10 cellular contexts compared by ENCODE assay signal in genomic region chr5:73121109-73121443, GRCh38. TPM values are rescaled to one million over a fixed set of nuclear protein-coding genes. Genes with fewer than 3 reads are reported as not detected.
A peak's percentile ranks its signal among the peaks of the same experiment; 100 is the strongest.
DNase-seq lines count a peak whose midpoint lies in the region; ATAC-seq and TF ChIP-seq lines count a peak whose summit lies in the region.
"Had no signal": no experiment of that assay in that cellular context is flagged by ENCODE, and none has a peak within 500 bp of the region (broad histone marks: within the 10 kb centered on the region; RNA-seq: fewer than 3 reads in every experiment).

No MANE protein-coding gene starts in this region.

- no peak overlapping the region for H2BK12ac ChIP-seq in trophoblast cell (ENCODE audit: low read length)

- no peaks in the 10 kb centered on the region for H3K36me3 ChIP-seq in trophoblast cell (ENCODE audit: control insufficient read depth in 1 of 2, insufficient read depth in 2 of 2, low read length in 2 of 2)

- H3K4me3 ChIP-seq in fibroblast of pulmonary artery (replicated peaks; ENCODE audit: low read depth, low read length) (peak overlapping the region; percentile 74), trophoblast cell (ENCODE audit: low read depth, low read length) (no peak overlapping the region)

- no peak overlapping the region for H2BK5ac ChIP-seq in trophoblast cell (ENCODE audit: low read depth, low read length, poor library complexity)

- no peak overlapping the region for H4K91ac ChIP-seq in trophoblast cell (ENCODE audit: low read depth, low read length)

- peak; percentile 26; the same call in 2 of the 3 replicates for ATAC-seq in SK-N-SH treated with all-trans-retinoic acid at 6 μM for 48 hours
- no peak for ATAC-seq in GM18870 (IDR thresholded peaks at IDR 0.05; ENCODE audit: unreplicated experiment)
- no peak for ATAC-seq in GM21723 (IDR thresholded peaks at IDR 0.05; ENCODE audit: unreplicated experiment)

- no peak overlapping the region for H3K23ac ChIP-seq in trophoblast cell (ENCODE audit: low read length)

- H2AK5ac ChIP-seq in trophoblast cell (ENCODE audit: low read length): no peak overlapping the region

- H4K8ac ChIP-seq in trophoblast cell (ENCODE audit: low read depth, low read length): no peak overlapping the region

- H3K79me2 ChIP-seq in trophoblast cell (ENCODE audit: control insufficient read depth, insufficient read depth, low read length, poor library complexity): no peaks in the 10 kb centered on the region

- DNase-seq in ELR (ENCODE audit: low read depth): peak; percentile 60
- DNase-seq in fibroblast of pulmonary artery (ENCODE audit: low read depth): peak; percentile 33
- DNase-seq in trophoblast cell: no peak
- DNase-seq in stimulated activated CD4-positive, alpha-beta T cell treated with anti-CD3 and anti-CD28 coated beads, Interleukin-4, amount 100 ng/mL, for 1 hour: no peak
- no peak for DNase-seq in H4 (ENCODE audit: low spot score)
- DNase-seq: NCI-H446 treated with DMSO at 0.1 percent for 48 hours had no signal

- no peak overlapping the region for H3K14ac ChIP-seq in trophoblast cell (ENCODE audit: low read length)

- H3K27me3 ChIP-seq in trophoblast cell (ENCODE audit: insufficient read depth, low read length): peaks cover 2% of the 10 kb centered on the region

- WGBS in trophoblast cell (ENCODE audit: extremely low coverage, insufficient coverage, insufficient read length): no CpG with 5 or more reads among the region's 5 CpGs

- no peak overlapping the region for H2AFZ ChIP-seq in trophoblast cell (ENCODE audit: insufficient read depth, low read length, poor library complexity)

- peaks cover 6% of the 10 kb centered on the region for H3K79me1 ChIP-seq in trophoblast cell (ENCODE audit: low read length)

- H3K4me1 ChIP-seq in trophoblast cell (ENCODE audit: control insufficient read depth in 1 of 2, insufficient read depth in 2 of 2, low read length in 2 of 2): peaks cover 5 to 6% of the 10 kb centered on the region in 2 experiments

- H3K4me2 ChIP-seq in trophoblast cell (ENCODE audit: low read length): peak overlapping the region; percentile 89

- TF ChIP-seq CTCF in fibroblast of pulmonary artery (IDR thresholded peaks at IDR 0.05; ENCODE audit: low read length, missing control alignments): no peak

- H3K9ac ChIP-seq in trophoblast cell (ENCODE audit: low read length): no peak overlapping the region

- H4K12ac ChIP-seq in trophoblast cell (ENCODE audit: low read depth, low read length): no peak overlapping the region

- H3K27ac ChIP-seq in trophoblast cell (ENCODE audit: low read depth, low read length): no peak overlapping the region

- H3K9me3 ChIP-seq in trophoblast cell (ENCODE audit: insufficient read depth, low read depth, low read length): no peaks in the 10 kb centered on the region

- no peak overlapping the region for H2BK120ac ChIP-seq in trophoblast cell (ENCODE audit: insufficient read depth, low read length, poor library complexity)

- no peak overlapping the region for H3K18ac ChIP-seq in trophoblast cell (ENCODE audit: low read length)

- no peak overlapping the region for H3K4ac ChIP-seq in trophoblast cell (ENCODE audit: low read depth, low read length)

TF ChIP-seq in SK-N-SH treated with all-trans-retinoic acid at 6 μM for 48 hours, 23 proteins besides CTCF, POLR2A, EP300 and RAD21 (continues in another document):
- TF ChIP-seq POU6F1 (CRISPR knock-in tag; IDR thresholded peaks at IDR 0.05; ENCODE audit: borderline replicate concordance, low read depth) (no peak), ZNF70 (CRISPR knock-in tag; IDR thresholded peaks at IDR 0.05) (no peak), BACH2 (CRISPR knock-in tag; IDR thresholded peaks at IDR 0.05; ENCODE audit: borderline replicate concordance) (no peak), CREB5 (CRISPR knock-in tag; IDR thresholded peaks at IDR 0.05; ENCODE audit: low read depth) (no peak), PPARA (CRISPR knock-in tag; IDR thresholded peaks at IDR 0.05; ENCODE audit: borderline replicate concordance) (no peak), CSRNP3 (CRISPR knock-in tag; IDR thresholded peaks at IDR 0.05) (no peak), GLIS3 (CRISPR knock-in tag; IDR thresholded peaks at IDR 0.05) (no peak), ESRRG (CRISPR knock-in tag; IDR thresholded peaks at IDR 0.05) (no peak), TCF4 (CRISPR knock-in tag; IDR thresholded peaks at IDR 0.05; ENCODE audit: borderline replicate concordance) (no peak), PATZ1 (CRISPR knock-in tag; IDR thresholded peaks at IDR 0.05; ENCODE audit: borderline replicate concordance) (no peak), ARNTL (CRISPR knock-in tag; IDR thresholded peaks at IDR 0.05; ENCODE audit: borderline replicate concordance, low read depth) (no peak), CSDC2 (CRISPR knock-in tag; IDR thresholded peaks at IDR 0.05) (no peak)

RNA-seq across cellular contexts. Expression of gene TMEM171, which starts 0.7 kb away (rescaled TPM):
- 1.6 and 1.8 TPM in 2 replicates for polyA plus RNA-seq in trophoblast cell (2013)
- total RNA-seq in H4 (2014; rRNA removed; shearing (Covaris generic)): 10.4 and 10.7 TPM in 2 replicates
- total RNA-seq: activated CD8-positive, alpha-beta memory T cell treated with anti-CD3 and anti-CD28 coated beads for 36 hours had no signal

RNA-seq across cellular contexts. Expression of gene TMEM174, which starts 51.9 kb away (rescaled TPM):
- polyA plus RNA-seq in trophoblast cell (2013): not detected in 2 replicates
- total RNA-seq in H4 (2014; rRNA removed; shearing (Covaris generic)): not detected in 2 replicates
- total RNA-seq: activated CD8-positive, alpha-beta memory T cell treated with anti-CD3 and anti-CD28 coated beads for 36 hours had no signal

Comparison
In these comparisons a context has a peak if more than half of its experiments do, and no peak if none do; other contexts are left out.
1. DNase-seq: peak in ELR (single experiment) and fibroblast of pulmonary artery (single experiment); none in trophoblast cell (0 of 2), stimulated activated CD4-positive, alpha-beta T cell treated with anti-CD3 and anti-CD28 coated beads, Interleukin-4, amount 100 ng/mL, for 1 hour (single experiment) and H4 (single experiment).